Comparison of ENCODE assay signal across 8 cellular contexts in genomic region chr7:94223375-94224084, GRCh38.
DNase-seq lines count a peak whose midpoint lies in the region; ATAC-seq, FAIRE-seq and TF ChIP-seq lines count a peak whose summit lies in the region.

No MANE protein-coding gene starts in this region.

- no peaks in the 10 kb centered on the region for H3K9me3 ChIP-seq in kidney (ENCODE audit: control insufficient read depth in 1 of 2, low read length in 2 of 2)

- H3K27ac Mint-ChIP-seq in CD14-positive monocyte, result no peak overlapping the region
- no peak overlapping the region for H3K27ac Mint-ChIP-seq in effector memory CD8-positive, alpha-beta T cell

- H3K9ac ChIP-seq in kidney (ENCODE audit: low read length in 2 of 2), result no peak overlapping the region

- peak; percentile 7 for TF ChIP-seq CTCF in kidney (IDR thresholded peaks at IDR 0.05; ENCODE audit: borderline replicate concordance, extremely low read depth, insufficient read depth)
- TF ChIP-seq CTCF in CD14-positive monocyte (IDR thresholded peaks at IDR 0.05), result no peak

- H3K4me3 ChIP-seq in kidney (ENCODE audit: low read length in 2 of 2), result no peak overlapping the region

- ATAC-seq in SK-N-SH treated with all-trans-retinoic acid at 6 μM for 48 hours (peak; percentile 100), GM21825 (IDR thresholded peaks at IDR 0.05; ENCODE audit: unreplicated experiment) (no peak), GM19397 (IDR thresholded peaks at IDR 0.05; ENCODE audit: unreplicated experiment) (no peak)
- no peak for ATAC-seq in effector memory CD8-positive, alpha-beta T cell (replicated peaks)

- intact Hi-C loops in kidney (cut with DNase I), result no loop called here
- intact Hi-C loops in CD14-positive monocyte (cut with micrococcal nuclease), result no loop called here

- DNase-seq in DMS53 treated with DMSO at 0.1 percent for 48 hours (lab: John Stamatoyannopoulos, UW; ENCODE audit: unreplicated experiment) (peak; percentile 39), HTR-8/SVneo (ENCODE audit: insufficient read length, low spot score) (peak; percentile 28), kidney (no peak), CD14-positive monocyte (ENCODE audit: low spot score) (no peak)
- DNase-seq in effector memory CD8-positive, alpha-beta T cell, result no peak

- no peaks in the 10 kb centered on the region for H3K4me1 ChIP-seq in kidney (ENCODE audit: control insufficient read depth in 1 of 2, insufficient read depth in 1 of 2, low read depth in 1 of 2, low read length in 2 of 2)

- no peaks in the 10 kb centered on the region for H3K27me3 Mint-ChIP-seq in CD14-positive monocyte (ENCODE audit: low read depth in 3 of 3)
- no peaks in the 10 kb centered on the region for H3K27me3 Mint-ChIP-seq in effector memory CD8-positive, alpha-beta T cell

- no peaks in the 10 kb centered on the region for H3K4me1 Mint-ChIP-seq in CD14-positive monocyte
- no peaks in the 10 kb centered on the region for H3K4me1 Mint-ChIP-seq in effector memory CD8-positive, alpha-beta T cell (ENCODE audit: low read depth in 2 of 2)

- H3K36me3 ChIP-seq in kidney (ENCODE audit: control insufficient read depth in 1 of 2, insufficient read depth in 2 of 2, low read length in 2 of 2), result no peaks in the 10 kb centered on the region

- FAIRE-seq in HTR-8/SVneo (lab: Jason Lieb, UNC) (peak; percentile 44), kidney (lab: Jason Lieb, UNC) (no peak)

- no peak overlapping the region for H3K4me3 Mint-ChIP-seq in CD14-positive monocyte
- H3K4me3 Mint-ChIP-seq in effector memory CD8-positive, alpha-beta T cell, result no peak overlapping the region

- peaks cover 0 to 4% (median 0%) of the 10 kb centered on the region in 7 donors for H3K9me3 Mint-ChIP-seq in CD14-positive monocyte
- H3K9me3 Mint-ChIP-seq in effector memory CD8-positive, alpha-beta T cell, result no peaks in the 10 kb centered on the region

- no peak overlapping the region for H3K27ac ChIP-seq in kidney (ENCODE audit: low read depth in 2 of 2, low read length in 2 of 2)

- no peaks in the 10 kb centered on the region for H3K36me3 Mint-ChIP-seq in CD14-positive monocyte
- no peaks in the 10 kb centered on the region for H3K36me3 Mint-ChIP-seq in effector memory CD8-positive, alpha-beta T cell (ENCODE audit: insufficient read depth)

TF ChIP-seq in SK-N-SH treated with all-trans-retinoic acid at 6 μM for 48 hours, 23 proteins besides CTCF, POLR2A, EP300 and RAD21:
- no peak for TF ChIP-seq ZNF8 (CRISPR knock-in tag; IDR thresholded peaks at IDR 0.05)
- no peak for TF ChIP-seq TCF4 (CRISPR knock-in tag; IDR thresholded peaks at IDR 0.05; ENCODE audit: borderline replicate concordance)
- no peak for TF ChIP-seq TSHZ2 (CRISPR knock-in tag; IDR thresholded peaks at IDR 0.05)
- no peak for TF ChIP-seq POU6F1 (CRISPR knock-in tag; IDR thresholded peaks at IDR 0.05; ENCODE audit: borderline replicate concordance, low read depth)
- no peak for TF ChIP-seq SNAI2 (CRISPR knock-in tag; IDR thresholded peaks at IDR 0.05)
- TF ChIP-seq ESRRG (CRISPR knock-in tag; IDR thresholded peaks at IDR 0.05), result no peak
- TF ChIP-seq OSR1 (CRISPR knock-in tag; IDR thresholded peaks at IDR 0.05), result no peak

Comparison
In these comparisons a context has a peak if more than half of its experiments do, and no peak if none do; other contexts are left out.
1. DNase-seq: peak in DMS53 treated with DMSO at 0.1 percent for 48 hours (single experiment) and HTR-8/SVneo (single experiment); none in kidney (single experiment), CD14-positive monocyte (single experiment) and effector memory CD8-positive, alpha-beta T cell (0 of 3).